Comparison of ENCODE assay signal across 9 cellular contexts in the genomic region with DNA sequence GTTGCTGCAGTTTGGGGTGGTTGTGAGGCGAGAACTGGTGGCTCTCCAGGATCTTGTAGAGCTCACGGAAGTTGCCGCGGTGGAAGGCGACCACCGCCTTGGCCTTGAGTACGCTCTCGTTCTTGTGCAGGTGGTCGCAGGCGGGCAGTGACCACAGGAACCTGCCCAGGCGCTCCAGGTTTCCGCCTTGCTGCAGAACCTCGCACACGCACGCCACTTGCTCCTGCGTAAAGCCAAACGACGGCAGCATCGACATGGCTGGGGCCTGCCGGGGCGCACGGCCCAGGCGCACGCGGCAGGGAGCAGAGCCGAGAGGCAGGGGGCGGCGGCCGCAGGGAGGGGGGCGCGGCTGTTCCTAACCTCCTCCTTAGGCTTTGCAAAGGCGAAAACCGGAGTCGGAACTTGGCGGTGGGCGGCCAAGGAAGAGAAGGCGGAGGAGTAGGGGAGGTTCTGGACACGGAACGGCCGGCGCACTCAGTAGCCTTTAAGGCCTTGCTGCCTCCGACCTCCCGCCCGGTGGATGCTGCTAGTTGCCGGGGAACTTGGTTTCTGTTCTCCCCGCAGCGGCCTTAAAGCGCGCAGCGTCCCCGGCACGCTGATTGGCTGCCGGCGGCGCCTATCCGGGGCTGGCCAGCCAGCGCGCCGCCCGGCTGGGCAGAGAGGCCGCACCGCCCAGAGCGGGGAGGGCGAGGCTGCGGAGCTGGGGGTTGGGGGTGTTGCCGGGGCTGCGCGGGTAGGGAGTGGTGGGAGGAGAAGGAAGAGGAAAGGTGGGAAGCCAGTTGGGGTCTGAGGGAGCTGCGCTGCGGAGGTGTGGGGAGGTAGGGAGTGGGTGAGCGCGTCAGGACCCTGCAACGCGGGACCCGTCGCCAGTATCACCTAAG. TPM values are rescaled to one million over a fixed set of nuclear protein-coding genes. Genes with fewer than 3 reads are reported as not detected.
DNase-seq lines count a peak whose midpoint lies in the region; ATAC-seq and TF ChIP-seq lines count a peak whose summit lies in the region.
"Had no signal": no experiment of that assay in that cellular context is flagged by ENCODE, and none has a peak within 500 bp of the region (broad histone marks: within the 10 kb centered on the region; RNA-seq: fewer than 3 reads in every experiment).

A gene (minus strand): TSS at position 544 of the 881 bp plus-strand sequence. CDS start 288 bp downstream, at position 256.

- TF ChIP-seq CTCF in activated CD8-positive, alpha-beta T cell treated with anti-CD3 and anti-CD28 coated beads for 36 hours (IDR thresholded peaks at IDR 0.05) = no peak
- TF ChIP-seq CTCF in foreskin fibroblast (IDR thresholded peaks at IDR 0.05; ENCODE audit: low read depth, low read length) = no peak

- H3K36me3 ChIP-seq in neuron (ENCODE audit: insufficient read depth, low read length) = no peaks in the 10 kb centered on the region
- H3K36me3 ChIP-seq: BLaER1 treated with 17β-estradiol and CSF1 and Interleukin-3, amounts not matched to agents 10 nM and 100 nM had no signal

- no peaks in the 10 kb centered on the region for H3K9me3 Mint-ChIP-seq in activated CD8-positive, alpha-beta T cell treated with anti-CD3 and anti-CD28 coated beads for 36 hours

- H3K4me3 ChIP-seq in foreskin fibroblast (ENCODE audit: low read depth in 1 of 2, low read length in 2 of 2) = peak within 1 kb of the TSS; percentile 76 to 85
- H3K4me3 ChIP-seq in neuron (ENCODE audit: low read length) = peak within 1 kb of the TSS; percentile 60

- POLR2A ChIA-PET in activated CD8-positive, alpha-beta T cell treated with anti-CD3 and anti-CD28 coated beads for 36 hours (lab: Charles Lee) = interaction anchor here (0.6 kb wide), 1 partner anchor 138 kb away, joined by 3 read pairs; no protein-coding TSS in a partner anchor

- CTCF ChIA-PET in activated CD8-positive, alpha-beta T cell treated with anti-CD3 and anti-CD28 coated beads for 36 hours (lab: Charles Lee) = no interaction called here

- ATAC-seq in HG02852 (IDR thresholded peaks at IDR 0.05; ENCODE audit: unreplicated experiment) = peak; percentile 65
- peak; percentile 52 for ATAC-seq in activated CD8-positive, alpha-beta T cell treated with anti-CD3 and anti-CD28 coated beads for 36 hours

- no peak within 1 kb of the TSS for H3K27ac Mint-ChIP-seq in activated CD8-positive, alpha-beta T cell treated with anti-CD3 and anti-CD28 coated beads for 36 hours

- H3K9me3 ChIP-seq in neuron (ENCODE audit: low read length) = no peaks in the 10 kb centered on the region

- peak; percentile 53 for DNase-seq in activated CD4-positive, alpha-beta T cell treated with anti-CD3 and anti-CD28 coated beads for 48 hours
- DNase-seq in activated CD4-positive, alpha-beta T cell treated with anti-CD3 and anti-CD28 coated beads for 4 hours = no peak
- DNase-seq in NCI-H2171 treated with DMSO at 0.1 percent for 48 hours (lab: John Stamatoyannopoulos, UW) (peak; percentile 79), foreskin fibroblast (peak; percentile 96 to 98), foreskin melanocyte (no peak)
- peak; percentile 48 for DNase-seq in activated CD8-positive, alpha-beta T cell treated with anti-CD3 and anti-CD28 coated beads for 36 hours

- peaks cover 51% of the 10 kb centered on the region for H3K4me1 Mint-ChIP-seq in activated CD8-positive, alpha-beta T cell treated with anti-CD3 and anti-CD28 coated beads for 36 hours (ENCODE audit: low read depth)

- peak within 1 kb of the TSS; percentile 48 for H3K4me3 Mint-ChIP-seq in activated CD8-positive, alpha-beta T cell treated with anti-CD3 and anti-CD28 coated beads for 36 hours

- H2AFZ ChIP-seq in neuron (ENCODE audit: low read depth, low read length) = peak within 1 kb of the TSS; percentile 82

- H3K36me3 Mint-ChIP-seq in activated CD8-positive, alpha-beta T cell treated with anti-CD3 and anti-CD28 coated beads for 36 hours (ENCODE audit: low read depth) = no peaks in the 10 kb centered on the region

- peaks cover 85% of the 10 kb centered on the region for H3K27me3 Mint-ChIP-seq in activated CD8-positive, alpha-beta T cell treated with anti-CD3 and anti-CD28 coated beads for 36 hours

- H3K27me3 ChIP-seq in neuron (ENCODE audit: insufficient read depth, low read length) = peaks cover 84% of the 10 kb centered on the region

- peaks cover 34% of the 10 kb centered on the region for H3K4me1 ChIP-seq in neuron (ENCODE audit: insufficient read depth, low read length)

- intact Hi-C loops in activated CD8-positive, alpha-beta T cell treated with anti-CD3 and anti-CD28 coated beads for 36 hours (cut with micrococcal nuclease) = no loop called here

RNA-seq across cellular contexts. Expression of the gene that starts here (rescaled TPM):
- not detected for total RNA-seq in activated CD8-positive, alpha-beta T cell treated with anti-CD3 and anti-CD28 coated beads for 36 hours

Comparison
In these comparisons a context has a peak if more than half of its experiments do, and no peak if none do; other contexts are left out.
1. DNase-seq: peak in activated CD4-positive, alpha-beta T cell treated with anti-CD3 and anti-CD28 coated beads for 48 hours (single experiment), NCI-H2171 treated with DMSO at 0.1 percent for 48 hours (single experiment) and foreskin fibroblast (2 of 2); none in activated CD4-positive, alpha-beta T cell treated with anti-CD3 and anti-CD28 coated beads for 4 hours (0 of 2) and foreskin melanocyte (single experiment).
2. Peak in DNase-seq and ATAC-seq in activated CD8-positive, alpha-beta T cell treated with anti-CD3 and anti-CD28 coated beads for 36 hours; RNA of the gene not detected or under 1 TPM.